In the genomic region with DNA sequence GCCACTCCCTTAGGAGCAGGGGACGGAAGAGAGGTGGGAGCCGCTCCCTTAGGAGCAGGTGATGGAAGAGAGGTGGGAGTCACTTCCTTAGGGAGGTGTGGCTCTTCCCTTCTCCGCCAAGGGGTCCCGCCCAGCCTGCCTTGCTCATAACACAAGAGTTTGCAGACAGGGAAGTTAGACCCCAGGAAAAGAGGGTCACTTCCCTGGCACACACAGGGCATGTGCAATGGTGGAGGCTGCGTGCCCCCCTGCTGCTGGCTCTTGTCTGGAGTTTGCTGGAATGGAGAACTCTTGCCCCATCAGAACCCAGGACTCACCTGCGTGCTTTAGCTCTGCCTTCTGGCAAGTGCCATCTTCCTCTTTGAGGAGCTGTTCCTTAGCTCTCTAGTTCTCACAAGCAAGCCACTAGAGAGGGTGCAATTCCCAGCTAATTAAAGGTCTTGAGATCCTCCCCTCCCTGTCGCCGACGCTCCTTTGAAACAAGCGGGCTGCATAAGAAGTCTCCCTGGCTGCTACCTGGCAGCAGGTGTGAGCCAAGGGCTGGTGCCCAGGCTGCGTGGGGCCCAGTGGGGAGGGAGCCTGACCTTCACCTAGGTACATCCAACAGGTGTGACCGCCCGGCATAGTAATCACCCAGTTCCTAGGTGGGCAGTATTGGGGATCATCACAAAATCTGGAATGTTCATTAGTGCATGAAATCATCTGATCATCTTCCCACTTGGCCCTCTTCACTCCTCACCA, we compare ENCODE assay signal across 25 cellular contexts.
"Had no signal": no experiment of that assay in that cellular context is flagged by ENCODE, and none has a peak within 500 bp of the region (broad histone marks: within the 10 kb centered on the region; RNA-seq: fewer than 3 reads in every experiment).

No MANE protein-coding gene starts in this region.

- H3K27ac ChIP-seq: esophagus squamous epithelium, lower lobe of right lung, neutrophil, prostate gland, right atrium auricular region, suprapubic skin, transverse colon, vagina had no signal

- H3K4me3 Mint-ChIP-seq: dendritic cell treated with granulocyte-macrophage colony-stimulating factor and Interleukin-4, amounts not matched to agents 40 ng/mL and 50 ng/mL, for 4 days; immature natural killer cell; natural killer cell; stimulated activated naive CD8-positive, alpha-beta T cell treated with anti-CD3 and anti-CD28 coated beads, Interleukin-15, amount 100 ng/mL, for 72 hours had no signal

- DNase-seq: effector memory CD4-positive, alpha-beta T cell; erythroblast; esophagus squamous epithelium; foreskin melanocyte; glutamatergic neuron; hypothalamus; immature natural killer cell; left ventricle myocardium superior; lower lobe of right lung; natural killer cell; stimulated activated CD4-positive, alpha-beta T cell treated with anti-CD3 and anti-CD28 coated beads, Interleukin-12 subunit alpha, Interleukin-12 subunit beta, amount 100 ng/mL, for 4 hours; stimulated activated CD4-positive, alpha-beta T cell treated with anti-CD3 and anti-CD28 coated beads, Interleukin-1b, Interleukin-23, amount 100 ng/mL, for 48 hours; stimulated activated CD4-positive, alpha-beta T cell treated with anti-CD3 and anti-CD28 coated beads, Interleukin-4, amount 100 ng/mL, for 1 hour; stimulated activated CD8-positive, alpha-beta memory T cell treated with anti-CD3 and anti-CD28 coated beads, Interleukin-4, amount 100 ng/mL, for 48 hours; stimulated activated naive CD4-positive, alpha-beta T cell; stimulated activated naive CD8-positive, alpha-beta T cell treated with anti-CD3 and anti-CD28 coated beads, Interleukin-15, amount 100 ng/mL, for 72 hours; transverse colon had no signal

- ATAC-seq: left ventricle myocardium superior; lower lobe of right lung; natural killer cell; sciatic nerve; stimulated activated naive CD8-positive, alpha-beta T cell treated with anti-CD3 and anti-CD28 coated beads, Interleukin-15, amount 100 ng/mL, for 72 hours had no signal

- H3K9me3 Mint-ChIP-seq: dendritic cell treated with granulocyte-macrophage colony-stimulating factor and Interleukin-4, amounts not matched to agents 40 ng/mL and 50 ng/mL, for 4 days; immature natural killer cell; natural killer cell; stimulated activated naive CD8-positive, alpha-beta T cell treated with anti-CD3 and anti-CD28 coated beads, Interleukin-15, amount 100 ng/mL, for 72 hours had no signal

- H3K36me3 Mint-ChIP-seq: immature natural killer cell, natural killer cell had no signal

- H3K4me1 Mint-ChIP-seq: immature natural killer cell; natural killer cell; stimulated activated naive CD8-positive, alpha-beta T cell treated with anti-CD3 and anti-CD28 coated beads, Interleukin-15, amount 100 ng/mL, for 72 hours had no signal

- H3K4me3 ChIP-seq: esophagus squamous epithelium, lower lobe of right lung, prostate gland, right atrium auricular region, smooth muscle cell, suprapubic skin, transverse colon, vagina had no signal

- H3K27ac Mint-ChIP-seq: dendritic cell treated with granulocyte-macrophage colony-stimulating factor and Interleukin-4, amounts not matched to agents 40 ng/mL and 50 ng/mL, for 4 days; immature natural killer cell; natural killer cell; stimulated activated naive CD8-positive, alpha-beta T cell treated with anti-CD3 and anti-CD28 coated beads, Interleukin-15, amount 100 ng/mL, for 72 hours had no signal
